ENCODE assay signal across 23 cellular contexts in genomic region chr12:53740130-53740491, GRCh38. TPM values are rescaled to one million over a fixed set of nuclear protein-coding genes. Genes with fewer than 3 reads are reported as not detected.
DNase-seq lines count a peak whose midpoint lies in the region; FAIRE-seq and TF ChIP-seq lines count a peak whose summit lies in the region.
"Had no signal": no experiment of that assay in that cellular context is flagged by ENCODE, and none has a peak within 500 bp of the region (broad histone marks: within the 10 kb centered on the region; RNA-seq: fewer than 3 reads in every experiment).

No MANE protein-coding gene starts in this region.

- no peaks in the 10 kb centered on the region for H4K20me1 ChIP-seq in DOHH2 (ENCODE audit: control insufficient read depth, insufficient read depth, low read depth, low read length)
- no peaks in the 10 kb centered on the region for H4K20me1 ChIP-seq in keratinocyte (ENCODE audit: control insufficient read depth, extremely low read depth, insufficient read depth, low read length)

- POLR2A ChIA-PET in HEK293 (lab: Yijun Ruan, JAX), result no interaction called here

- H3K4me2 ChIP-seq in DOHH2 (ENCODE audit: low read length), result no peak overlapping the region
- peak overlapping the region; percentile 20 for H3K4me2 ChIP-seq in keratinocyte (ENCODE audit: control insufficient read depth, extremely low read depth, insufficient read depth, low read depth, low read length)

- no peak overlapping the region for H2AFZ ChIP-seq in keratinocyte (ENCODE audit: control insufficient read depth, low read length)

- no peaks in the 10 kb centered on the region for H3K36me3 Mint-ChIP-seq in activated T-helper 2 cell treated with anti-CD3 and anti-CD28 coated beads, Interferon-gamma antibody, Interleukin-2, Interleukin-4, amounts not matched to agents 10 μg/mL and 5 μg/mL and 100 μg/mL, durations not matched to agents 14 hours and 24 hours and 36 hours (ENCODE audit: low read depth)
- H3K36me3 Mint-ChIP-seq: activated CD4-positive, alpha-beta memory T cell treated with anti-CD3 and anti-CD28 coated beads for 36 hours; activated naive CD8-positive, alpha-beta T cell treated with anti-CD3 and anti-CD28 coated beads for 36 hours had no signal

- H3K9ac ChIP-seq in keratinocyte (ENCODE audit: control insufficient read depth, extremely low read depth, insufficient read depth, low read length), result no peak overlapping the region

- H3K4me3 Mint-ChIP-seq in activated T-helper 2 cell treated with anti-CD3 and anti-CD28 coated beads, Interferon-gamma antibody, Interleukin-2, Interleukin-4, amounts not matched to agents 10 μg/mL and 5 μg/mL and 100 μg/mL, durations not matched to agents 14 hours and 24 hours and 36 hours (ENCODE audit: low read depth), result no peak overlapping the region
- H3K4me3 Mint-ChIP-seq: neural crest cell had no signal

- intact Hi-C loops in activated T-helper 2 cell treated with anti-CD3 and anti-CD28 coated beads, Interferon-gamma antibody, Interleukin-2, Interleukin-4, amounts not matched to agents 10 μg/mL and 5 μg/mL and 100 μg/mL, durations not matched to agents 14 hours and 24 hours and 36 hours (cut with micrococcal nuclease), result loop anchor here (10.0 kb wide), 2 partner anchors 195 to 445 kb away; partner anchors contain the start of gene SMUG1

- no peaks in the 10 kb centered on the region for H3K9me3 Mint-ChIP-seq in activated T-helper 2 cell treated with anti-CD3 and anti-CD28 coated beads, Interferon-gamma antibody, Interleukin-2, Interleukin-4, amounts not matched to agents 10 μg/mL and 5 μg/mL and 100 μg/mL, durations not matched to agents 14 hours and 24 hours and 36 hours
- H3K9me3 Mint-ChIP-seq: activated CD4-positive, alpha-beta memory T cell treated with anti-CD3 and anti-CD28 coated beads for 36 hours; activated naive CD8-positive, alpha-beta T cell treated with anti-CD3 and anti-CD28 coated beads for 36 hours; activated T-cell treated with anti-CD3 and anti-CD28 coated beads, Interleukin-2, amount 50 U/mL, for 24 hours; neural crest cell had no signal

- H3K4me1 Mint-ChIP-seq in activated T-helper 2 cell treated with anti-CD3 and anti-CD28 coated beads, Interferon-gamma antibody, Interleukin-2, Interleukin-4, amounts not matched to agents 10 μg/mL and 5 μg/mL and 100 μg/mL, durations not matched to agents 14 hours and 24 hours and 36 hours (ENCODE audit: low read depth), result peaks cover 9% of the 10 kb centered on the region

- H3K9me3 ChIP-seq in DOHH2 (ENCODE audit: control insufficient read depth, insufficient read depth, low read length), result no peaks in the 10 kb centered on the region
- no peaks in the 10 kb centered on the region for H3K9me3 ChIP-seq in HEK293 (ENCODE audit: control insufficient read depth, insufficient read depth, low read depth, low read length)
- H3K9me3 ChIP-seq in keratinocyte (ENCODE audit: control insufficient read depth, low read depth, low read length), result no peaks in the 10 kb centered on the region
- H3K9me3 ChIP-seq in effector memory CD4-positive, alpha-beta T cell (ENCODE audit: control insufficient read depth, low read length), result no peaks in the 10 kb centered on the region
- H3K9me3 ChIP-seq: testis had no signal

- H3K27ac Mint-ChIP-seq in activated T-helper 2 cell treated with anti-CD3 and anti-CD28 coated beads, Interferon-gamma antibody, Interleukin-2, Interleukin-4, amounts not matched to agents 10 μg/mL and 5 μg/mL and 100 μg/mL, durations not matched to agents 14 hours and 24 hours and 36 hours, result no peak overlapping the region
- H3K27ac Mint-ChIP-seq: activated CD4-positive, alpha-beta memory T cell treated with anti-CD3 and anti-CD28 coated beads for 36 hours; activated naive CD8-positive, alpha-beta T cell treated with anti-CD3 and anti-CD28 coated beads for 36 hours; activated T-cell treated with anti-CD3 and anti-CD28 coated beads, Interleukin-2, amount 50 U/mL, for 24 hours had no signal

- TF ChIP-seq CTCF in DOHH2 (IDR thresholded peaks at IDR 0.05; ENCODE audit: low read depth, low read length, poor library complexity, severe bottlenecking) (peak; percentile 49), HEK293 (tag by site-specific recombination; IDR thresholded peaks at IDR 0.05) (no peak), keratinocyte (optimal IDR thresholded peaks at IDR 0.05 in 1 of 3, IDR thresholded peaks at IDR 0.05 in 1 of 3, conservative IDR thresholded peaks at IDR 0.05 in 1 of 3; ENCODE audit: extremely low read depth in 1 of 3, insufficient read depth in 2 of 3, low read length in 3 of 3) (no peak)

- CTCF ChIA-PET in HEK293 (lab: Yijun Ruan, JAX), result interaction anchor here (0.7 to 12.6 kb wide), 3 partner anchors 18 to 633 kb away, joined by 3 to 915 read pairs (median 3); no protein-coding TSS in a partner anchor

- dilution Hi-C loops in keratinocyte (cut with MboI; ENCODE audit: extremely low pct_ligation_motif_present, low sequenced_read_pairs), result no loop called here

- no peaks in the 10 kb centered on the region for H3K9me1 ChIP-seq in keratinocyte (ENCODE audit: control insufficient read depth, extremely low read depth, insufficient read depth, low read length)

- H3K27ac ChIP-seq in DOHH2 (ENCODE audit: low read depth, low read length), result no peak overlapping the region
- H3K27ac ChIP-seq in HEK293 (ENCODE audit: extremely low read depth, low read depth, low read length), result no peak overlapping the region
- no peak overlapping the region for H3K27ac ChIP-seq in keratinocyte (ENCODE audit: control insufficient read depth, insufficient read depth, low read length)
- H3K27ac ChIP-seq in effector memory CD4-positive, alpha-beta T cell (ENCODE audit: insufficient read depth, low read length, poor library complexity, severe bottlenecking), result no peak overlapping the region
- H3K27ac ChIP-seq: brain microvascular endothelial cell, testis, WERI-Rb-1 had no signal

- peaks cover 67% of the 10 kb centered on the region for H3K27me3 ChIP-seq in DOHH2 (ENCODE audit: control insufficient read depth, low read length)
- H3K27me3 ChIP-seq in keratinocyte (ENCODE audit: control insufficient read depth, extremely low read depth, insufficient read depth, low read length), result peaks cover 45% of the 10 kb centered on the region
- peaks cover 22% of the 10 kb centered on the region for H3K27me3 ChIP-seq in effector memory CD4-positive, alpha-beta T cell (replicated peaks; ENCODE audit: control insufficient read depth, insufficient read depth, low read length, poor library complexity, severe bottlenecking)
- H3K27me3 ChIP-seq: testis had no signal

- H3K79me2 ChIP-seq in DOHH2 (ENCODE audit: control insufficient read depth, low read length) (no peaks in the 10 kb centered on the region), keratinocyte (ENCODE audit: control insufficient read depth, insufficient read depth, low read length) (no peaks in the 10 kb centered on the region)

- H3K9me2 ChIP-seq in DOHH2 (replicated peaks; ENCODE audit: control insufficient read depth, low read length), result no peaks in the 10 kb centered on the region

- H3K36me3 ChIP-seq in DOHH2 (ENCODE audit: control insufficient read depth, low read length) (no peaks in the 10 kb centered on the region), HEK293 (ENCODE audit: control insufficient read depth in 2 of 2, insufficient read depth in 1 of 2, low read length in 2 of 2) (no peaks in the 10 kb centered on the region), keratinocyte (ENCODE audit: control insufficient read depth in 2 of 2, extremely low read depth in 1 of 2, insufficient read depth in 2 of 2, low read length in 2 of 2) (no peaks in the 10 kb centered on the region)
- H3K36me3 ChIP-seq in effector memory CD4-positive, alpha-beta T cell (ENCODE audit: control insufficient read depth, insufficient read depth, low read length), result no peaks in the 10 kb centered on the region
- H3K36me3 ChIP-seq: brain microvascular endothelial cell, WERI-Rb-1 had no signal

- H3K4me3 ChIP-seq in DOHH2 (ENCODE audit: low read length), result no peak overlapping the region
- H3K4me3 ChIP-seq in HEK293 (ENCODE audit: low read depth, low read length), result no peak overlapping the region
- peak overlapping the region in 1 of 3 experiments; percentile 28 for H3K4me3 ChIP-seq in keratinocyte (ENCODE audit: control insufficient read depth in 2 of 3, extremely low read depth in 1 of 3, insufficient read depth in 2 of 3, low read depth in 1 of 3, low read length in 3 of 3)
- H3K4me3 ChIP-seq in effector memory CD4-positive, alpha-beta T cell (ENCODE audit: insufficient read depth, low read depth, low read length, poor library complexity, severe bottlenecking), result no peak overlapping the region
- H3K4me3 ChIP-seq: testis had no signal

- peaks cover 4% of the 10 kb centered on the region; the same call in 1 of the 2 replicates for H3F3A ChIP-seq in DOHH2 (ENCODE audit: control insufficient read depth, insufficient read depth)

- peak; percentile 28 for DNase-seq in cerebellar cortex (ENCODE audit: low spot score)
- DNase-seq in keratinocyte (ENCODE audit: low read depth, low spot score), result no peak
- DNase-seq in GM19238 (ENCODE audit: insufficient read length, low spot score), result no peak
- DNase-seq in T-helper 2 cell, result no peak
- no peak for DNase-seq in effector memory CD4-positive, alpha-beta T cell
- no peak for DNase-seq in activated T-helper 2 cell treated with anti-CD3 and anti-CD28 coated beads, Interferon-gamma antibody, Interleukin-2, Interleukin-4, amounts not matched to agents 10 μg/mL and 5 μg/mL and 100 μg/mL, durations not matched to agents 14 hours and 24 hours and 36 hours (ENCODE audit: low spot score)
- DNase-seq: activated CD4-positive, alpha-beta memory T cell treated with anti-CD3 and anti-CD28 coated beads for 36 hours; activated naive CD8-positive, alpha-beta T cell treated with anti-CD3 and anti-CD28 coated beads for 36 hours; activated T-cell treated with anti-CD3 and anti-CD28 coated beads, Interleukin-2, amount 50 U/mL, for 24 hours; brain microvascular endothelial cell; NCI-H187; NCI-H446 treated with DMSO at 0.1 percent for 48 hours; SHP77 treated with DMSO at 0.1 percent for 48 hours; stimulated activated CD4-positive, alpha-beta T cell treated with anti-CD3 and anti-CD28 coated beads, Interleukin-12 subunit alpha, Interleukin-12 subunit beta, amount 100 ng/mL, for 4 hours; testis; WERI-Rb-1 had no signal

- H3K4me1 ChIP-seq in DOHH2 (ENCODE audit: control insufficient read depth, low read length), result peaks cover 14% of the 10 kb centered on the region
- H3K4me1 ChIP-seq in HEK293 (ENCODE audit: control insufficient read depth, insufficient read depth, low read length), result peaks cover 7% of the 10 kb centered on the region
- H3K4me1 ChIP-seq in keratinocyte (ENCODE audit: control insufficient read depth, extremely low read depth, insufficient read depth, low read length), result no peaks in the 10 kb centered on the region
- peaks cover 19% of the 10 kb centered on the region for H3K4me1 ChIP-seq in effector memory CD4-positive, alpha-beta T cell (ENCODE audit: control insufficient read depth, insufficient read depth, low read length, poor library complexity, severe bottlenecking)

- no peak for FAIRE-seq in keratinocyte (lab: Jason Lieb, UNC)
- FAIRE-seq: D721Med had no signal

- peaks cover 67% of the 10 kb centered on the region for H3K27me3 Mint-ChIP-seq in activated T-helper 2 cell treated with anti-CD3 and anti-CD28 coated beads, Interferon-gamma antibody, Interleukin-2, Interleukin-4, amounts not matched to agents 10 μg/mL and 5 μg/mL and 100 μg/mL, durations not matched to agents 14 hours and 24 hours and 36 hours (ENCODE audit: low read depth)

RNA-seq across cellular contexts. Expression of gene CISTR, which starts 11.7 kb away (rescaled TPM):
- polyA plus RNA-seq in keratinocyte, result not detected in 3 replicates
- not detected for polyA plus RNA-seq in keratinocyte (2011; ENCODE audit: low read depth)
- not detected in 2 replicates for polyA plus RNA-seq in keratinocyte (2011; cell fraction: cytosol; rRNA removed)
- not detected in 2 replicates for polyA plus RNA-seq in keratinocyte (2011; cell fraction: nucleus; rRNA removed)
- not detected in 2 replicates for polyA plus RNA-seq in keratinocyte (2012; ENCODE audit: low replicate concordance)
- not detected in 3 replicates for polyA minus RNA-seq in keratinocyte
- polyA minus RNA-seq in keratinocyte (2011; cell fraction: cytosol; rRNA and poly(A)+ RNA removed), result not detected
- not detected in 2 replicates for polyA minus RNA-seq in keratinocyte (2011; cell fraction: nucleus; rRNA and poly(A)+ RNA removed)
- total RNA-seq in activated T-helper 2 cell treated with anti-CD3 and anti-CD28 coated beads, Interferon-gamma antibody, Interleukin-2, Interleukin-4, amounts not matched to agents 10 μg/mL and 5 μg/mL and 100 μg/mL, durations not matched to agents 14 hours and 24 hours and 36 hours, result not detected in 2 replicates
- total RNA-seq: activated CD4-positive, alpha-beta memory T cell treated with anti-CD3 and anti-CD28 coated beads for 36 hours; activated naive CD8-positive, alpha-beta T cell treated with anti-CD3 and anti-CD28 coated beads for 36 hours; G401; T-helper 1 cell treated with Interleukin-12 subunit alpha and Interleukin-12 subunit beta and Interleukin-4 antibody, amounts not matched to agents 30 ng/mL and 1 ng/mL, for 36 hours; testis had no signal
- polyA plus RNA-seq: BJ had no signal

RNA-seq across cellular contexts. Expression of gene CALCOCO1, which starts 12.9 kb away (rescaled TPM):
- 51.8 to 142 TPM (median 67.3 TPM) in 3 replicates for polyA plus RNA-seq in keratinocyte
- polyA plus RNA-seq in keratinocyte (2011; ENCODE audit: low read depth), result 76.8 TPM
- polyA plus RNA-seq in keratinocyte (2011; cell fraction: cytosol; rRNA removed), result 62.3 and 80.9 TPM in 2 replicates
- polyA plus RNA-seq in keratinocyte (2011; cell fraction: nucleus; rRNA removed), result 258 and 301 TPM in 2 replicates
- 39.2 and 84.4 TPM in 2 replicates for polyA plus RNA-seq in keratinocyte (2012; ENCODE audit: low replicate concordance)
- 73.5 to 96.9 TPM (median 75.4 TPM) in 3 replicates for polyA minus RNA-seq in keratinocyte
- 25.3 TPM for polyA minus RNA-seq in keratinocyte (2011; cell fraction: cytosol; rRNA and poly(A)+ RNA removed)
- polyA minus RNA-seq in keratinocyte (2011; cell fraction: nucleus; rRNA and poly(A)+ RNA removed), result 52.4 and 69.3 TPM in 2 replicates
- total RNA-seq in activated T-helper 2 cell treated with anti-CD3 and anti-CD28 coated beads, Interferon-gamma antibody, Interleukin-2, Interleukin-4, amounts not matched to agents 10 μg/mL and 5 μg/mL and 100 μg/mL, durations not matched to agents 14 hours and 24 hours and 36 hours, result 19.8 and 22.4 TPM in 2 replicates
